17 cellular contexts compared by ENCODE assay signal in genomic region chr5:45623855-45624254, GRCh38.
DNase-seq lines count a peak whose midpoint lies in the region; ATAC-seq, FAIRE-seq and TF ChIP-seq lines count a peak whose summit lies in the region.
"Had no signal": no experiment of that assay in that cellular context is flagged by ENCODE, and none has a peak within 500 bp of the region (broad histone marks: within the 10 kb centered on the region; RNA-seq: fewer than 3 reads in every experiment).

No MANE protein-coding gene starts in this region.

- H3K27me3 ChIP-seq in heart left ventricle (no peaks in the 10 kb centered on the region), PC-3 (ENCODE audit: low read length) (no peaks in the 10 kb centered on the region), pancreas (no peaks in the 10 kb centered on the region)

- no peak for TF ChIP-seq POLR2A in heart left ventricle (IDR thresholded peaks at IDR 0.05)

- no peak overlapping the region for H3K9ac ChIP-seq in PC-3 (ENCODE audit: low read length)
- H3K9ac ChIP-seq: GM23248 had no signal

- no peak for DNase-seq in heart left ventricle
- no peak for DNase-seq in cardiac septum (ENCODE audit: low spot score)
- DNase-seq in HT1080 (ENCODE audit: low read depth), result peak; percentile 24
- peak; percentile 49 for DNase-seq in PC-3
- DNase-seq in pancreas, result peak in 1 of 6 donors; percentile 17
- no peak for DNase-seq in activated naive CD4-positive, alpha-beta T cell treated with anti-CD3 and anti-CD28 coated beads, Interleukin-2, amount 50 U/mL, for 16 hours
- DNase-seq in left lobe of liver (ENCODE audit: low spot score), result no peak
- DNase-seq: CD4-positive, alpha-beta memory T cell; DMS79 treated with DMSO at 0.1 percent for 48 hours; EL; GM23248 had no signal

- TF ChIP-seq CTCF in heart left ventricle (IDR thresholded peaks at IDR 0.05) (no peak), PC-3 (conservative IDR thresholded peaks at IDR 0.05; ENCODE audit: low read depth, low read length) (no peak), pancreas (IDR thresholded peaks at IDR 0.05) (no peak)

- H2AFZ ChIP-seq in PC-3 (ENCODE audit: low read length), result no peak overlapping the region
- H2AFZ ChIP-seq: GM23248 had no signal

- POLR2A ChIA-PET in PC-3 (lab: Charles Lee; ENCODE audit: unreplicated experiment), result no interaction called here

- H3K9me3 ChIP-seq in heart left ventricle (no peaks in the 10 kb centered on the region), PC-3 (ENCODE audit: low read length) (no peaks in the 10 kb centered on the region), pancreas (no peaks in the 10 kb centered on the region)

- H3K9me2 ChIP-seq in PC-3 (replicated peaks; ENCODE audit: low read length), result no peaks in the 10 kb centered on the region

- CTCF ChIA-PET in PC-3 (lab: Charles Lee), result no interaction called here

- H3K4me1 ChIP-seq in heart left ventricle (no peaks in the 10 kb centered on the region), PC-3 (ENCODE audit: insufficient read depth, low read length) (no peaks in the 10 kb centered on the region), pancreas (no peaks in the 10 kb centered on the region)

- intact Hi-C loops in heart left ventricle (cut with DNase I), result no loop called here
- intact Hi-C loops in cardiac septum (cut with DNase I), result no loop called here
- intact Hi-C loops in PC-3 (cut with micrococcal nuclease), result no loop called here
- intact Hi-C loops in pancreas (cut with DNase I), result no loop called here

- no peaks in the 10 kb centered on the region for H3F3A ChIP-seq in PC-3 (ENCODE audit: low read length, unreplicated experiment)

- no peaks in the 10 kb centered on the region for H4K20me1 ChIP-seq in PC-3 (ENCODE audit: low read length)

- no peak overlapping the region for H3K4me2 ChIP-seq in PC-3 (ENCODE audit: low read length)

- no peaks in the 10 kb centered on the region for H3K79me2 ChIP-seq in PC-3 (ENCODE audit: low read length)

- FAIRE-seq in pancreas (lab: Jason Lieb, UNC), result no peak
- FAIRE-seq: A204.1, G401.6, GM12891, HepG2, HTR-8/SVneo had no signal

- peak in 3 of 4 donors; percentile 26 to 63 (median 36) for ATAC-seq in heart left ventricle
- peak; percentile 97 for ATAC-seq in PC-3
- peak; percentile 67 to 97 (median 90) for ATAC-seq in pancreas
- ATAC-seq in left lobe of liver, result no peak
- ATAC-seq: HepG2 had no signal

- 4 to 15% (median 7%) methylated on average over 1 of the region's 1 CpG for WGBS in heart left ventricle, 4 donors
- WGBS in pancreas, 2 donors, result 18 to 23% methylated on average over 1 of the region's 1 CpG

- no peak overlapping the region for H3K27ac ChIP-seq in heart left ventricle
- no peak overlapping the region for H3K27ac ChIP-seq in PC-3 (ENCODE audit: low read length)
- no peak overlapping the region for H3K27ac ChIP-seq in pancreas
- H3K27ac ChIP-seq: C4-2B, GM23248 had no signal

- no peak overlapping the region for H3K4me3 ChIP-seq in heart left ventricle
- no peak overlapping the region for H3K4me3 ChIP-seq in PC-3 (ENCODE audit: low read length)
- no peak overlapping the region for H3K4me3 ChIP-seq in pancreas
- H3K4me3 ChIP-seq: GM23248 had no signal

- no peaks in the 10 kb centered on the region for H3K36me3 ChIP-seq in heart left ventricle
- no peaks in the 10 kb centered on the region for H3K36me3 ChIP-seq in PC-3 (ENCODE audit: low read depth, low read length)
- H3K36me3 ChIP-seq in pancreas, result no peaks in the 10 kb centered on the region

- no TSS peak for BruUV-seq in PC-3 (replicated peaks; lab: Mats Ljungman, UMichigan)

Comparison
In these comparisons a context has a peak if more than half of its experiments do, and no peak if none do; other contexts are left out.
1. DNase-seq: peak in HT1080 (single experiment) and PC-3 (single experiment); none in heart left ventricle (0 of 5), cardiac septum (single experiment), activated naive CD4-positive, alpha-beta T cell treated with anti-CD3 and anti-CD28 coated beads, Interleukin-2, amount 50 U/mL, for 16 hours (single experiment) and left lobe of liver (single experiment).